ENCODE assay signal across 9 cellular contexts in the genomic region with DNA sequence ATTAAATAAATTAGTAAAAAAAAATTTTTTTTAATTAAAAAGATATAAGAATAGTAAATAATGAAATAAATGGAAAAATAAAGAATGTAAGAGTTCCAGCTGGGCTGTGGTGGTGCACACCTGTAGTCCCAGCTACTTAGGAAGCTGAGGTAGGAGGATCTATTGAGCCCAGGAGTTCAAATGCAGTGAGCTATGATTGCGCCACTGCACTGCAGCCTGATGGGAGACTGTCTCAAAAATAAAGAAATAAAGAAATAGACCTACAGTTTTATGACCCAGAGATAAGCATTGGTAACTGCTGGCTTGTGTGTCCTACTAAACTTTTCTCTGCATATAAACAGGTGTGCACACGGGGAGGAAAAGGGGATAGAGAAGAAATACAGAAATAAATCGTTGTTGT. TPM values are rescaled to one million over a fixed set of nuclear protein-coding genes. Genes with fewer than 3 reads are reported as not detected.
DNase-seq lines count a peak whose midpoint lies in the region; ATAC-seq, FAIRE-seq and TF ChIP-seq lines count a peak whose summit lies in the region.
"Had no signal": no experiment of that assay in that cellular context is flagged by ENCODE, and none has a peak within 500 bp of the region (broad histone marks: within the 10 kb centered on the region; RNA-seq: fewer than 3 reads in every experiment).

No MANE protein-coding gene starts in this region.

- H3K9me3 ChIP-seq in A673 (ENCODE audit: low read depth, low read length, poor library complexity, severe bottlenecking): no peaks in the 10 kb centered on the region
- H3K9me3 ChIP-seq in HUES48 (ENCODE audit: control insufficient read depth, insufficient read depth, low read length): no peaks in the 10 kb centered on the region
- H3K9me3 ChIP-seq in astrocyte (ENCODE audit: insufficient read depth, low read depth, low read length): no peaks in the 10 kb centered on the region
- no peaks in the 10 kb centered on the region for H3K9me3 ChIP-seq in mesodermal cell (ENCODE audit: control insufficient read depth, low read length)

- no peaks in the 10 kb centered on the region for H3K36me3 Mint-ChIP-seq in astrocyte (ENCODE audit: low read depth, unreplicated experiment)

- H2AFZ ChIP-seq in astrocyte (ENCODE audit: low read depth, low read length): no peak overlapping the region

- no TSS peak for BruUV-seq in A673 (replicated peaks; lab: Mats Ljungman, UMichigan)

- no peaks in the 10 kb centered on the region for H3K27me3 ChIP-seq in A673 (replicated peaks; ENCODE audit: insufficient read depth, low read depth, low read length, poor library complexity)
- no peaks in the 10 kb centered on the region for H3K27me3 ChIP-seq in HUES48 (ENCODE audit: control insufficient read depth, insufficient read depth, low read length)
- H3K27me3 ChIP-seq in astrocyte (ENCODE audit: insufficient read depth, low read length): no peaks in the 10 kb centered on the region

- H3K4me3 ChIP-seq in A673 (ENCODE audit: low read depth, low read length, poor library complexity, severe bottlenecking): peak overlapping the region; percentile 41
- peak overlapping the region; percentile 57 for H3K4me3 ChIP-seq in HUES48 (ENCODE audit: low read depth, low read length)
- H3K4me3 ChIP-seq in astrocyte (ENCODE audit: insufficient read depth, low read depth, low read length): peak overlapping the region; percentile 41
- peak overlapping the region; percentile 30 for H3K4me3 ChIP-seq in mesodermal cell (ENCODE audit: extremely low read depth, insufficient read depth, low read length, poor library complexity, severe bottlenecking)

- ATAC-seq in GM21515 (IDR thresholded peaks at IDR 0.05; ENCODE audit: unreplicated experiment): no peak

- peak overlapping the region; percentile 67 for H3K27ac Mint-ChIP-seq in astrocyte (ENCODE audit: unreplicated experiment)

- DNase-seq in A673 (ENCODE audit: low spot score) (no peak), astrocyte (ENCODE audit: low read depth) (no peak), NCI-H510A treated with DMSO at 0.1 percent for 48 hours (lab: John Stamatoyannopoulos, UW) (no peak), cortex of kidney (lab: John Stamatoyannopoulos, UW) (no peak), NK-92 (lab: John Stamatoyannopoulos, UW; ENCODE audit: unreplicated experiment) (no peak)

- no peak for FAIRE-seq in astrocyte (lab: Jason Lieb, UNC)

- H3K4me1 ChIP-seq in A673 (ENCODE audit: insufficient read depth, low read length, poor library complexity, severe bottlenecking): peaks cover 3% of the 10 kb centered on the region
- 0 out of 2 replicates have a peak, but pooled peaks cover 4% of the 10 kb centered on the region for H3K4me1 ChIP-seq in HUES48 (ENCODE audit: control insufficient read depth, insufficient read depth, low read length)
- H3K4me1 ChIP-seq in astrocyte (ENCODE audit: insufficient read depth, low read length): peaks cover 23% of the 10 kb centered on the region
- peaks cover 18% of the 10 kb centered on the region for H3K4me1 ChIP-seq in mesodermal cell (ENCODE audit: control insufficient read depth, insufficient read depth, low read length, poor library complexity, severe bottlenecking)

- H3K27ac ChIP-seq in A673 (ENCODE audit: low read depth, low read length, poor library complexity, severe bottlenecking): peak overlapping the region; percentile 19
- H3K27ac ChIP-seq in HUES48 (ENCODE audit: low read depth, low read length): no peak overlapping the region
- H3K27ac ChIP-seq in astrocyte (ENCODE audit: low read depth, low read length): no peak overlapping the region
- H3K27ac ChIP-seq in mesodermal cell (ENCODE audit: low read depth, low read length, severe bottlenecking): no peak overlapping the region

- peak overlapping the region; percentile 86 for H3K4me2 ChIP-seq in astrocyte (ENCODE audit: low read length)

- POLR2A ChIA-PET in A673 (lab: Charles Lee; ENCODE audit: low non-redundant PET): interaction anchor here (0.5 to 1.0 kb wide), 3 partner anchors 12 to 48 kb away, joined by 3 to 4 read pairs (median 4); a partner anchor contains a TSS

- no peaks in the 10 kb centered on the region for H3K79me2 ChIP-seq in astrocyte (ENCODE audit: insufficient read depth, low read length)

- intact Hi-C loops in A673 (cut with micrococcal nuclease; ENCODE audit: unreplicated experiment): no loop called here

- H3K9ac ChIP-seq in HUES48 (ENCODE audit: low read depth, low read length): no peak overlapping the region
- peak overlapping the region; percentile 17 for H3K9ac ChIP-seq in astrocyte (ENCODE audit: low read length)

- H3K9me3 Mint-ChIP-seq in astrocyte (ENCODE audit: unreplicated experiment): no peaks in the 10 kb centered on the region

- CTCF ChIA-PET in A673 (lab: Charles Lee): interaction anchor here (0.9 to 1.5 kb wide), 5 partner anchors 9 to 464 kb away, joined by 3 to 12 read pairs (median 9); a partner anchor contains a TSS

- no peaks in the 10 kb centered on the region for H4K20me1 ChIP-seq in astrocyte (ENCODE audit: insufficient read depth, low read length)

- 65 to 71% methylated on average over 2 to 3 of the region's 3 CpGs for whole genome bisulfite sequencing in mesodermal cell (ENCODE audit: insufficient coverage in 2 of 2), 2 experiments

- H3K4me3 Mint-ChIP-seq in astrocyte (ENCODE audit: unreplicated experiment): peak overlapping the region; percentile 74

- TF ChIP-seq CTCF in A673 (conservative IDR thresholded peaks at IDR 0.05; ENCODE audit: low read depth, low read length) (no peak), astrocyte (IDR thresholded peaks at IDR 0.05; ENCODE audit: insufficient read depth, low read depth, low read length) (no peak)

- peaks cover 14% of the 10 kb centered on the region for H3K4me1 Mint-ChIP-seq in astrocyte (ENCODE audit: low read depth, unreplicated experiment)

- H3K36me3 ChIP-seq in A673 (ENCODE audit: insufficient read depth, low read length, poor library complexity, severe bottlenecking) (no peaks in the 10 kb centered on the region), HUES48 (ENCODE audit: control insufficient read depth, insufficient read depth, low read length) (no peaks in the 10 kb centered on the region), astrocyte (ENCODE audit: insufficient read depth, low read length) (no peaks in the 10 kb centered on the region), mesodermal cell (ENCODE audit: control insufficient read depth, insufficient read depth, low read length) (no peaks in the 10 kb centered on the region)

- H3K27me3 Mint-ChIP-seq in astrocyte (ENCODE audit: low read depth, unreplicated experiment): peaks cover 3% of the 10 kb centered on the region

RNA-seq across cellular contexts. Expression of a gene that starts 7.8 kb away (rescaled TPM):
- total RNA-seq in A673 (2021): 40.5 and 42.0 TPM in 2 replicates
- 12.1 and 16.8 TPM in 2 replicates for total RNA-seq in astrocyte
- 11.2 TPM for polyA plus RNA-seq in mesodermal cell (2013, experiment 1 of 2)
- polyA plus RNA-seq in mesodermal cell (2013, experiment 2 of 2): 12.0 TPM

RNA-seq across cellular contexts. Expression of a gene that starts 28.3 kb away (rescaled TPM):
- not detected in 2 replicates for total RNA-seq in A673 (2021)
- total RNA-seq in astrocyte: not detected in 2 replicates
- not detected for polyA plus RNA-seq in mesodermal cell (2013, experiment 1 of 2)
- polyA plus RNA-seq in mesodermal cell (2013, experiment 2 of 2): not detected
- total RNA-seq: activated CD8-positive, alpha-beta memory T cell treated with anti-CD3 and anti-CD28 coated beads for 36 hours had no signal

RNA-seq across cellular contexts. Expression of a gene that starts 41.7 kb away (rescaled TPM):
- 172 and 175 TPM in 2 replicates for total RNA-seq in A673 (2021)
- 55.0 and 65.0 TPM in 2 replicates for total RNA-seq in astrocyte
- polyA plus RNA-seq in mesodermal cell (2013, experiment 1 of 2): 109 TPM
- 132 TPM for polyA plus RNA-seq in mesodermal cell (2013, experiment 2 of 2)

RNA-seq across cellular contexts. Expression of a gene that starts 46.2 kb away (rescaled TPM):
- not detected in 2 replicates for total RNA-seq in A673 (2021)
- total RNA-seq in astrocyte: not detected in 2 replicates
- not detected for polyA plus RNA-seq in mesodermal cell (2013, experiment 1 of 2)
- not detected for polyA plus RNA-seq in mesodermal cell (2013, experiment 2 of 2)
- total RNA-seq: activated CD8-positive, alpha-beta memory T cell treated with anti-CD3 and anti-CD28 coated beads for 36 hours had no signal

RNA-seq across cellular contexts. Expression of a gene that starts 52.8 kb away (rescaled TPM):
- total RNA-seq in A673 (2021): 0.19 and 0.28 TPM in 2 replicates
- 10.2 and 12.1 TPM in 2 replicates for total RNA-seq in astrocyte
- 0.77 TPM for polyA plus RNA-seq in mesodermal cell (2013, experiment 1 of 2)
- polyA plus RNA-seq in mesodermal cell (2013, experiment 2 of 2): 1.1 TPM
